ENCODE assay signal across 2 cellular contexts in genomic region chr7:156474241-156474743, GRCh38.
TF ChIP-seq lines count a peak whose summit lies in the region.

No MANE protein-coding gene starts in this region.

TF ChIP-seq in IMR-90, 13 proteins besides CTCF, POLR2A, EP300 and RAD21:
- TF ChIP-seq CHD1 (IDR thresholded peaks at IDR 0.05; ENCODE audit: low read depth, low read length) (no peak), BHLHE40 (IDR thresholded peaks at IDR 0.05; ENCODE audit: low read depth, low read length) (peak; percentile 69), FOS (IDR thresholded peaks at IDR 0.05; ENCODE audit: low read depth, low read length) (peak; percentile 91)

TF ChIP-seq in GM12891, 5 proteins besides CTCF, POLR2A, EP300 and RAD21:
- TF ChIP-seq POU2F2 (IDR thresholded peaks at IDR 0.05; ENCODE audit: low read depth, low read length) (no peak), POLR2AphosphoS5 (IDR thresholded peaks at IDR 0.05; ENCODE audit: low read depth, low read length) (no peak), SPI1 (IDR thresholded peaks at IDR 0.05; ENCODE audit: low read depth, low read length) (no peak), PAX5 (IDR thresholded peaks at IDR 0.05; ENCODE audit: insufficient read depth, low read length, severe bottlenecking) (no peak), TAF1 (IDR thresholded peaks at IDR 0.05; ENCODE audit: low read depth, low read length) (no peak)
